ENCODE assay signal across 10 cellular contexts in genomic region chr19:41999071-41999877, GRCh38.
A peak's percentile ranks its signal among the peaks of the same experiment; 100 is the strongest.
DNase-seq lines count a peak whose midpoint lies in the region; ATAC-seq lines count a peak whose summit lies in the region.
"Had no signal": no experiment of that assay in that cellular context is flagged by ENCODE, and none has a peak within 500 bp of the region (broad histone marks: within the 10 kb centered on the region; RNA-seq: fewer than 3 reads in every experiment).

No MANE protein-coding gene starts in this region.

- H3K4me3 Mint-ChIP-seq in stimulated activated naive CD8-positive, alpha-beta T cell treated with anti-CD3 and anti-CD28 coated beads, Interleukin-15, amount 100 ng/mL, for 72 hours, result peak overlapping the region; percentile 6 to 70

- H3K27ac Mint-ChIP-seq in stimulated activated naive CD8-positive, alpha-beta T cell treated with anti-CD3 and anti-CD28 coated beads, Interleukin-15, amount 100 ng/mL, for 72 hours, result no peak overlapping the region

- H3K36me3 ChIP-seq in effector memory CD4-positive, alpha-beta T cell (ENCODE audit: control insufficient read depth, insufficient read depth, low read length), result no peaks in the 10 kb centered on the region

- peaks cover 32% of the 10 kb centered on the region for H3K27me3 ChIP-seq in effector memory CD4-positive, alpha-beta T cell (replicated peaks; ENCODE audit: control insufficient read depth, insufficient read depth, low read length, poor library complexity, severe bottlenecking)

- peaks cover 25% of the 10 kb centered on the region for H3K4me1 Mint-ChIP-seq in stimulated activated naive CD8-positive, alpha-beta T cell treated with anti-CD3 and anti-CD28 coated beads, Interleukin-15, amount 100 ng/mL, for 72 hours

- H3K4me3 ChIP-seq in effector memory CD4-positive, alpha-beta T cell (ENCODE audit: insufficient read depth, low read depth, low read length, poor library complexity, severe bottlenecking), result no peak overlapping the region

- H3K27ac ChIP-seq in effector memory CD4-positive, alpha-beta T cell (ENCODE audit: insufficient read depth, low read length, poor library complexity, severe bottlenecking), result no peak overlapping the region

- no peak for ATAC-seq in stimulated activated naive CD8-positive, alpha-beta T cell treated with anti-CD3 and anti-CD28 coated beads, Interleukin-15, amount 100 ng/mL, for 72 hours
- no peak for ATAC-seq in stimulated activated naive CD8-positive, alpha-beta T cell treated with anti-CD3 and anti-CD28 coated beads, Interleukin-15, Interleukin-2, amounts not matched to agents 100 U/mL and 50 U/mL, for 24 hours
- no peak for ATAC-seq in GM18519 (IDR thresholded peaks at IDR 0.05; ENCODE audit: low FRiP score, unreplicated experiment)

- DNase-seq in stimulated activated naive CD8-positive, alpha-beta T cell treated with anti-CD3 and anti-CD28 coated beads, Interleukin-15, amount 100 ng/mL, for 72 hours, result no peak
- DNase-seq in stimulated activated naive CD8-positive, alpha-beta T cell treated with anti-CD3 and anti-CD28 coated beads, Interleukin-15, Interleukin-2, amounts not matched to agents 100 U/mL and 50 U/mL, for 24 hours, result no peak
- DNase-seq in NCI-H526 treated with DMSO at 0.1 percent for 48 hours (lab: John Stamatoyannopoulos, UW) (peak; percentile 41), germinal center (ENCODE audit: low spot score) (peak; percentile 36), NOMO-1 treated with dmso at 0.1 percent for 144 hours (lab: John Stamatoyannopoulos, UW; ENCODE audit: unreplicated experiment) (no peak), SW480 (ENCODE audit: low spot score) (no peak)
- DNase-seq in effector memory CD4-positive, alpha-beta T cell, result no peak
- DNase-seq: GF-D8 had no signal

- H3K4me1 ChIP-seq in effector memory CD4-positive, alpha-beta T cell (ENCODE audit: control insufficient read depth, insufficient read depth, low read length, poor library complexity, severe bottlenecking), result peaks cover 12% of the 10 kb centered on the region

- H3K9me3 Mint-ChIP-seq in stimulated activated naive CD8-positive, alpha-beta T cell treated with anti-CD3 and anti-CD28 coated beads, Interleukin-15, amount 100 ng/mL, for 72 hours, result no peaks in the 10 kb centered on the region
- H3K9me3 Mint-ChIP-seq: activated naive CD4-positive, alpha-beta T cell treated with anti-CD3 and anti-CD28 coated beads, Interleukin-2, amount 50 U/mL, for 72 hours had no signal

- H3K27me3 Mint-ChIP-seq in stimulated activated naive CD8-positive, alpha-beta T cell treated with anti-CD3 and anti-CD28 coated beads, Interleukin-15, amount 100 ng/mL, for 72 hours, result peaks cover 85% of the 10 kb centered on the region

- H3K9me3 ChIP-seq in effector memory CD4-positive, alpha-beta T cell (ENCODE audit: control insufficient read depth, low read length), result no peaks in the 10 kb centered on the region

Comparison
In these comparisons a context has a peak if more than half of its experiments do, and no peak if none do; other contexts are left out.
1. DNase-seq: peak in NCI-H526 treated with DMSO at 0.1 percent for 48 hours (single experiment) and germinal center (single experiment); none in stimulated activated naive CD8-positive, alpha-beta T cell treated with anti-CD3 and anti-CD28 coated beads, Interleukin-15, amount 100 ng/mL, for 72 hours (0 of 2), stimulated activated naive CD8-positive, alpha-beta T cell treated with anti-CD3 and anti-CD28 coated beads, Interleukin-15, Interleukin-2, amounts not matched to agents 100 U/mL and 50 U/mL, for 24 hours (single experiment), NOMO-1 treated with dmso at 0.1 percent for 144 hours (single experiment), SW480 (single experiment) and effector memory CD4-positive, alpha-beta T cell (0 of 3).